ENCODE assay signal across 24 cellular contexts in the genomic region with DNA sequence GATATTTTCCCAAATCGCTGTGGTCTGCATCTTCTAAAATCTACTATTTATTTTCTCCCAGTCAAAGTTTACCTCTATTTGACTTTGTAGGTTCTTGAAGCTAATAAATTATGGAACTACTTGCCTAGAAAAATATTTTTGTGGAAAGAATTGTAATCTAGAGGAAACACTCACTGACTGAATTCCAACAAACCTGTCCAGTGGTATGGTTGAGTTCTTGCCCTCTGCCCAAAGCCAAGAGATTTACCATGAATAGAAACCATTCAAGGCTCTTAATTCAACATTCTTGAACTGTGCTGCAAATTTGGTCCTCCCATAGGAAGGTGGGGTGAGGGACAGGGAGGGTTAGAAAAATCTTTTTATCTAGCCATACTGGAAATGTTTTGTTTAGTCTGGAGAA.
"Had no signal": no experiment of that assay in that cellular context is flagged by ENCODE, and none has a peak within 500 bp of the region (broad histone marks: within the 10 kb centered on the region; RNA-seq: fewer than 3 reads in every experiment).

No MANE protein-coding gene starts in this region.

- H3K27me3 ChIP-seq: Peyer's patch, SJCRH30 had no signal

- H3K4me3 ChIP-seq: K562, PC-9, Peyer's patch, SJCRH30 had no signal

- H3K9ac ChIP-seq: KMS-11 had no signal

- ATAC-seq: HepG2, K562, Right ventricle myocardium inferior, SK-N-SH treated with all-trans-retinoic acid at 6 μM for 48 hours had no signal

- H3K9me3 ChIP-seq: Peyer's patch, SJCRH30 had no signal

- H3K27ac ChIP-seq: KMS-11, PC-9, Peyer's patch, SJCRH30 had no signal

- H3K4me1 ChIP-seq: Peyer's patch, SJCRH30 had no signal

- DNase-seq: IMR-90, Kasumi-1, MM.1S, NCI-H1092 treated with DMSO at 0.1 percent for 48 hours, NCI-H1436, NCI-H187, NCI-H2029, NCI-H2081 treated with DMSO at 0.1 percent for 48 hours, NCI-H2171, NCI-H226, NCI-H446, NCI-H510A treated with DMSO at 0.1 percent for 48 hours, NCI-H526 treated with DMSO at 0.1 percent for 48 hours, NCI-H748 treated with DMSO at 0.1 percent for 48 hours, PC-9, Peyer's patch, SHP77 treated with DMSO at 0.1 percent for 48 hours, SJCRH30, T-helper 1 cell had no signal

- H3K36me3 ChIP-seq: Peyer's patch, SJCRH30 had no signal

- H3K4me2 ChIP-seq: KMS-11, PC-9 had no signal
